1 cellular context compared by ENCODE assay signal in the genomic region with DNA sequence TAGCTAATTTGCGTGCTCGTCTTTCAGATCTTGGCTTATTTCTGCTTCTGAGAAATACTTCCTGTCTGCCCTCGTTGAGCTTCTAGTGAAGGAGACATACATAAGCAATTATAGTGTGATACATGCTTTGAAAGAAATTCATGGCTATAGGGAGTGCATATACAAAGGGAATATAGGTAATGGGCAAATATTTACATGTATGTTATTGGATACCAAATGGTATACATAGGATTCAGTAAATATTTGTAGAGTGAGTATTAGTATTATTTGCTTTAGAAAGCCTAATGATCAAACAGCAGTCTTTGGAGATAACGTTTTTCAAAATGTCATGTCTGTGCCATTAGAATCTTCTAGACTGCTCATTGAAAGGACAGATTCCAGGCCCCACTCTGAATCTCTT.
TF ChIP-seq lines count a peak whose summit lies in the region.

No MANE protein-coding gene starts in this region.

TF ChIP-seq in HepG2, 621 proteins besides CTCF, POLR2A, EP300 and RAD21 (continued from another document):
- TF ChIP-seq, protein P1, sequence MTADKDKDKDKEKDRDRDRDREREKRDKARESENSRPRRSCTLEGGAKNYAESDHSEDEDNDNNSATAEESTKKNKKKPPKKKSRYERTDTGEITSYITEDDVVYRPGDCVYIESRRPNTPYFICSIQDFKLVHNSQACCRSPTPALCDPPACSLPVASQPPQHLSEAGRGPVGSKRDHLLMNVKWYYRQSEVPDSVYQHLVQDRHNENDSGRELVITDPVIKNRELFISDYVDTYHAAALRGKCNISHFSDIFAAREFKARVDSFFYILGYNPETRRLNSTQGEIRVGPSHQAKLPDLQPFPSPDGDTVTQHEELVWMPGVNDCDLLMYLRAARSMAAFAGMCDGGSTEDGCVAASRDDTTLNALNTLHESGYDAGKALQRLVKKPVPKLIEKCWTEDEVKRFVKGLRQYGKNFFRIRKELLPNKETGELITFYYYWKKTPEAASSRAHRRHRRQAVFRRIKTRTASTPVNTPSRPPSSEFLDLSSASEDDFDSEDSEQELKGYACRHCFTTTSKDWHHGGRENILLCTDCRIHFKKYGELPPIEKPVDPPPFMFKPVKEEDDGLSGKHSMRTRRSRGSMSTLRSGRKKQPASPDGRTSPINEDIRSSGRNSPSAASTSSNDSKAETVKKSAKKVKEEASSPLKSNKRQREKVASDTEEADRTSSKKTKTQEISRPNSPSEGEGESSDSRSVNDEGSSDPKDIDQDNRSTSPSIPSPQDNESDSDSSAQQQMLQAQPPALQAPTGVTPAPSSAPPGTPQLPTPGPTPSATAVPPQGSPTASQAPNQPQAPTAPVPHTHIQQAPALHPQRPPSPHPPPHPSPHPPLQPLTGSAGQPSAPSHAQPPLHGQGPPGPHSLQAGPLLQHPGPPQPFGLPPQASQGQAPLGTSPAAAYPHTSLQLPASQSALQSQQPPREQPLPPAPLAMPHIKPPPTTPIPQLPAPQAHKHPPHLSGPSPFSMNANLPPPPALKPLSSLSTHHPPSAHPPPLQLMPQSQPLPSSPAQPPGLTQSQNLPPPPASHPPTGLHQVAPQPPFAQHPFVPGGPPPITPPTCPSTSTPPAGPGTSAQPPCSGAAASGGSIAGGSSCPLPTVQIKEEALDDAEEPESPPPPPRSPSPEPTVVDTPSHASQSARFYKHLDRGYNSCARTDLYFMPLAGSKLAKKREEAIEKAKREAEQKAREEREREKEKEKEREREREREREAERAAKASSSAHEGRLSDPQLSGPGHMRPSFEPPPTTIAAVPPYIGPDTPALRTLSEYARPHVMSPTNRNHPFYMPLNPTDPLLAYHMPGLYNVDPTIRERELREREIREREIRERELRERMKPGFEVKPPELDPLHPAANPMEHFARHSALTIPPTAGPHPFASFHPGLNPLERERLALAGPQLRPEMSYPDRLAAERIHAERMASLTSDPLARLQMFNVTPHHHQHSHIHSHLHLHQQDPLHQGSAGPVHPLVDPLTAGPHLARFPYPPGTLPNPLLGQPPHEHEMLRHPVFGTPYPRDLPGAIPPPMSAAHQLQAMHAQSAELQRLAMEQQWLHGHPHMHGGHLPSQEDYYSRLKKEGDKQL (CRISPR knock-in tag; IDR thresholded peaks at IDR 0.05; ENCODE audit: low read depth), result peak; percentile 82; the same call in 1 of the 2 replicates
- TF ChIP-seq ZNF598 (CRISPR knock-in tag; IDR thresholded peaks at IDR 0.05; ENCODE audit: borderline replicate concordance) (no peak), HNRNPLL (IDR thresholded peaks at IDR 0.05; ENCODE audit: low read depth, low read length, poor library complexity, severe bottlenecking) (no peak), SIX1 (CRISPR knock-in tag; IDR thresholded peaks at IDR 0.05; ENCODE audit: borderline replicate concordance) (peak; percentile 53; the same call in 1 of the 2 replicates), SAP130 (CRISPR knock-in tag; IDR thresholded peaks at IDR 0.05; ENCODE audit: low read depth) (0 out of 2 replicates have a peak, but pooled peaks have one; percentile 23), ZNF609 (CRISPR knock-in tag; IDR thresholded peaks at IDR 0.05; ENCODE audit: borderline replicate concordance) (peak; percentile 87), KDM1A (CRISPR knock-in tag; IDR thresholded peaks at IDR 0.05) (no peak), ZBTB40 (IDR thresholded peaks at IDR 0.05) (no peak), ZBTB40 (CRISPR knock-in tag; IDR thresholded peaks at IDR 0.05) (no peak)
- TF ChIP-seq, protein P2, sequence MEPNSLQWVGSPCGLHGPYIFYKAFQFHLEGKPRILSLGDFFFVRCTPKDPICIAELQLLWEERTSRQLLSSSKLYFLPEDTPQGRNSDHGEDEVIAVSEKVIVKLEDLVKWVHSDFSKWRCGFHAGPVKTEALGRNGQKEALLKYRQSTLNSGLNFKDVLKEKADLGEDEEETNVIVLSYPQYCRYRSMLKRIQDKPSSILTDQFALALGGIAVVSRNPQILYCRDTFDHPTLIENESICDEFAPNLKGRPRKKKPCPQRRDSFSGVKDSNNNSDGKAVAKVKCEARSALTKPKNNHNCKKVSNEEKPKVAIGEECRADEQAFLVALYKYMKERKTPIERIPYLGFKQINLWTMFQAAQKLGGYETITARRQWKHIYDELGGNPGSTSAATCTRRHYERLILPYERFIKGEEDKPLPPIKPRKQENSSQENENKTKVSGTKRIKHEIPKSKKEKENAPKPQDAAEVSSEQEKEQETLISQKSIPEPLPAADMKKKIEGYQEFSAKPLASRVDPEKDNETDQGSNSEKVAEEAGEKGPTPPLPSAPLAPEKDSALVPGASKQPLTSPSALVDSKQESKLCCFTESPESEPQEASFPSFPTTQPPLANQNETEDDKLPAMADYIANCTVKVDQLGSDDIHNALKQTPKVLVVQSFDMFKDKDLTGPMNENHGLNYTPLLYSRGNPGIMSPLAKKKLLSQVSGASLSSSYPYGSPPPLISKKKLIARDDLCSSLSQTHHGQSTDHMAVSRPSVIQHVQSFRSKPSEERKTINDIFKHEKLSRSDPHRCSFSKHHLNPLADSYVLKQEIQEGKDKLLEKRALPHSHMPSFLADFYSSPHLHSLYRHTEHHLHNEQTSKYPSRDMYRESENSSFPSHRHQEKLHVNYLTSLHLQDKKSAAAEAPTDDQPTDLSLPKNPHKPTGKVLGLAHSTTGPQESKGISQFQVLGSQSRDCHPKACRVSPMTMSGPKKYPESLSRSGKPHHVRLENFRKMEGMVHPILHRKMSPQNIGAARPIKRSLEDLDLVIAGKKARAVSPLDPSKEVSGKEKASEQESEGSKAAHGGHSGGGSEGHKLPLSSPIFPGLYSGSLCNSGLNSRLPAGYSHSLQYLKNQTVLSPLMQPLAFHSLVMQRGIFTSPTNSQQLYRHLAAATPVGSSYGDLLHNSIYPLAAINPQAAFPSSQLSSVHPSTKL (CRISPR knock-in tag; IDR thresholded peaks at IDR 0.05), result peak; percentile 51
